8 cellular contexts compared by ENCODE assay signal in genomic region chr17:46253722-46254121, GRCh38. TPM values are rescaled to one million over a fixed set of nuclear protein-coding genes. Genes with fewer than 3 reads are reported as not detected.
DNase-seq lines count a peak whose midpoint lies in the region; ATAC-seq and TF ChIP-seq lines count a peak whose summit lies in the region.
"Not testable (repeated sequence)": the region's sequence is repeated elsewhere in the genome, so short reads cannot be mapped to it uniquely, and the experiment has no call there.

No MANE protein-coding gene starts in this region.

- not testable (repeated sequence) for H3K4me3 Mint-ChIP-seq in chondrocyte (ENCODE audit: unreplicated experiment)

- H3K9me3 ChIP-seq in smooth muscle cell (replicated peaks; ENCODE audit: low read depth); upper lobe of right lung: not testable (repeated sequence)

- POLR2A ChIA-PET in RWPE1 (lab: Yijun Ruan, JAX; ENCODE audit: low non-redundant PET), result not testable (repeated sequence)

- H3K27ac Mint-ChIP-seq in chondrocyte (ENCODE audit: unreplicated experiment), result not testable (repeated sequence)

- not testable (repeated sequence) for H3K36me3 Mint-ChIP-seq in chondrocyte (ENCODE audit: low read depth)

- ATAC-seq in upper lobe of right lung, result peak; percentile 95

- H4K20me1 ChIP-seq in smooth muscle cell (ENCODE audit: low read depth), result not testable (repeated sequence)

- not testable (repeated sequence) for H3K27me3 Mint-ChIP-seq in chondrocyte (ENCODE audit: low read depth)

- CTCF ChIA-PET in RWPE1 (lab: Yijun Ruan, JAX), result not testable (repeated sequence)

- H3K4me1 Mint-ChIP-seq in chondrocyte (ENCODE audit: low read depth), result not testable (repeated sequence)

- not testable (repeated sequence) for H3K27me3 ChIP-seq in smooth muscle cell (ENCODE audit: low read depth); upper lobe of right lung

- H3K9me3 Mint-ChIP-seq in chondrocyte (ENCODE audit: low read depth), result not testable (repeated sequence)

- peak; percentile 5 for DNase-seq in GF-D8 (lab: John Stamatoyannopoulos, UW)
- peak; percentile 26 for DNase-seq in LHCN-M2 (ENCODE audit: low read depth)
- peak; percentile 30 for DNase-seq in RWPE1 (ENCODE audit: low spot score)
- peak; percentile 53 to 65 for DNase-seq in activated CD8-positive, alpha-beta memory T cell treated with anti-CD3 and anti-CD28 coated beads for 4 hours (ENCODE audit: low read depth in 2 of 2)
- DNase-seq in chondrocyte (ENCODE audit: low spot score); smooth muscle cell (lab: John Stamatoyannopoulos, UW; ENCODE audit: unreplicated experiment): not testable (repeated sequence)
- peak; percentile 15 for DNase-seq in iris pigment epithelial cell (ENCODE audit: low read depth)
- peak; percentile 80 for DNase-seq in upper lobe of right lung

- H3K4me3 ChIP-seq in smooth muscle cell, upper lobe of right lung: not testable (repeated sequence)

- not testable (repeated sequence) for H3K4me2 ChIP-seq in smooth muscle cell

- peak; percentile 80 for TF ChIP-seq CTCF in RWPE1 (conservative IDR thresholded peaks at IDR 0.05; ENCODE audit: low read depth)
- TF ChIP-seq CTCF in chondrocyte (IDR thresholded peaks at IDR 0.05), result peak; percentile 77
- peak; percentile 55 for TF ChIP-seq CTCF in smooth muscle cell (IDR thresholded peaks at IDR 0.05; ENCODE audit: borderline replicate concordance, insufficient read depth, poor library complexity, severe bottlenecking)
- peak; percentile 70 for TF ChIP-seq CTCF in upper lobe of right lung (IDR thresholded peaks at IDR 0.05)

- H3K36me3 ChIP-seq in smooth muscle cell (ENCODE audit: low read depth); upper lobe of right lung: not testable (repeated sequence)

- 38% methylated on average over 6 of the region's 8 CpGs for WGBS in smooth muscle cell (ENCODE audit: low lambda C conversion rate)

- not testable (repeated sequence) for H3K9ac ChIP-seq in smooth muscle cell (ENCODE audit: low read depth)

- H3F3A ChIP-seq in smooth muscle cell (ENCODE audit: low read depth), result not testable (repeated sequence)

- not testable (repeated sequence) for H3K4me1 ChIP-seq in smooth muscle cell (ENCODE audit: low read depth); upper lobe of right lung

- not testable (repeated sequence) for H3K27ac ChIP-seq in RWPE1; smooth muscle cell (ENCODE audit: low read depth); upper lobe of right lung

- intact Hi-C loops in upper lobe of right lung (cut with DNase I), result not testable (repeated sequence)

- not testable (repeated sequence) for H3K79me2 ChIP-seq in smooth muscle cell (ENCODE audit: low read depth)

- H2AFZ ChIP-seq in smooth muscle cell (ENCODE audit: low read depth), result not testable (repeated sequence)

RNA-seq across cellular contexts. Expression of gene LRRC37A, which starts 41.2 kb away (rescaled TPM):
- total RNA-seq in LHCN-M2 (2014; rRNA removed) (0.34 and 0.64 TPM in 2 replicates), chondrocyte (2.2 to 3.3 TPM (median 2.9 TPM) in 3 replicates), smooth muscle cell (0.99 and 1.8 TPM in 2 replicates), upper lobe of right lung (1.9 TPM)
- 0.70 TPM for polyA plus RNA-seq in LHCN-M2 (2012)
- 0.46 and 0.98 TPM in 2 replicates for polyA plus RNA-seq in smooth muscle cell
